1 cellular context compared by ENCODE assay signal in the genomic region with DNA sequence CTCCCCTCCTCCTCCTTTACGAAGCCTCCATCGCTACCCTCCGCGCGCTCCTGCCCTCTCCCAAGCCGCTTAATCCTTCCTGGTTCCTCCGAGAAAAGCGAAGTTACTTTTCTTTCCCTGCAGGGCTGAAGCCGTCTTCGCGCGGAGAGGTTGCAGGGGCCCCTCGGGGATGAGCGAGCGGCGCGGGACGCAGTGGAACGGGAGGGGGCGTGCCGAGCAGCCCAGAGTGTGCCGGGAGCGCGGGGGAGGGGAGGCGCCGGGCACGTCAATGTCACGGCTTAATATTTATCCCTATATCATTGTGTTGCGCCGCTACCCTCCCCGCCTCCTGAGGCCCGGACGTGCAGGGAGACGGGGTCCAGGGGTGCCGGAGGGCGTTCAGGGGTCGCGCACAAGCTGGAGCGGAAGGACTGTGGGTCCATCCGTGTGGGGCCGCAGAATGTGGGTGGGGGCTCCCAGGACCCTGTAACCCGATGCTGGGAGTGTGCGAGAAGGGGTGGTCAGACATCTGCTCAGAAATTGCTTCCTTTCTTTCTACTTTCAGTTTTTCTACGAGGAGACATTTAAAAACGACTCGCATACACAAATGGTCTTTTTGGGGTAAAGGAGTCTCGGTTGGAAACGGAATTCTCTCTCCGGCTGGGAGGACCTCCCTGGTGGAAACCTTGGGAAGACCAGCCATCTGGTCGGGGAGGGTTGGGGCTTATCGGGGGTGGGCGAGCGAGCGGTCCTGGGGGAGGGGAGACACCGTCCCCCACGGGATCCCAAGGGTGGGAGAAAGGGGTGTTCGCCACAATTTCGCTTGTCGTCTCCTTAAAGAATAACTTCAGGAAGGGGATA.
A peak's percentile ranks its signal among the peaks of the same experiment; 100 is the strongest.
TF ChIP-seq lines count a peak whose summit lies in the region.

No MANE protein-coding gene starts in this region.

TF ChIP-seq in HepG2, 621 proteins besides CTCF, POLR2A, EP300 and RAD21 (continued from another document and continues in another):
- TF ChIP-seq NFAT5 (CRISPR knock-in tag; IDR thresholded peaks at IDR 0.05) (peak; percentile 35; the same call in 1 of the 2 replicates), RELA (CRISPR knock-in tag; IDR thresholded peaks at IDR 0.05) (no peak), CERS6 (CRISPR knock-in tag; IDR thresholded peaks at IDR 0.05) (no peak), ZHX1 (CRISPR knock-in tag; IDR thresholded peaks at IDR 0.05; ENCODE audit: low read depth) (0 out of 2 replicates have a peak, but pooled peaks have one; percentile 39), NCOR1 (IDR thresholded peaks at IDR 0.05; ENCODE audit: borderline replicate concordance, low read length) (peak; percentile 17; the same call in 1 of the 2 replicates), ELF1 (CRISPR knock-in tag; IDR thresholded peaks at IDR 0.05) (peak; percentile 57), RFXAP (CRISPR knock-in tag; IDR thresholded peaks at IDR 0.05; ENCODE audit: borderline replicate concordance) (0 out of 2 replicates have a peak, but pooled peaks have one; percentile 36), ZNF121 (CRISPR knock-in tag; IDR thresholded peaks at IDR 0.05) (no peak), ATF6 (CRISPR knock-in tag; conservative IDR thresholded peaks at IDR 0.05) (no peak), ZNF724P (CRISPR knock-in tag; IDR thresholded peaks at IDR 0.05; ENCODE audit: borderline replicate concordance) (no peak), BORCS8-MEF2B (CRISPR knock-in tag; IDR thresholded peaks at IDR 0.05) (no peak), PHF8 (CRISPR knock-in tag; IDR thresholded peaks at IDR 0.05) (peak; percentile 69; the same call in 1 of the 2 replicates), PAWR (CRISPR knock-in tag; IDR thresholded peaks at IDR 0.05; ENCODE audit: borderline replicate concordance) (no peak), TARDBP (CRISPR knock-in tag; IDR thresholded peaks at IDR 0.05) (peak; percentile 46; the same call in 1 of the 2 replicates), CAMTA2 (CRISPR knock-in tag; IDR thresholded peaks at IDR 0.05; ENCODE audit: borderline replicate concordance) (no peak), DBP (CRISPR knock-in tag; IDR thresholded peaks at IDR 0.05; ENCODE audit: not compliant biosample characterization) (no peak), SOX13 (IDR thresholded peaks at IDR 0.05) (no peak; the same call in 1 of the 2 replicates), SOX13 (CRISPR knock-in tag; conservative IDR thresholded peaks at IDR 0.05 in 1 of 2, IDR thresholded peaks at IDR 0.05 in 1 of 2) (peak in 1 of 2 experiments; percentile 87; a peak in 2 of 4 replicates), ELF3 (CRISPR knock-in tag; IDR thresholded peaks at IDR 0.05) (peak; percentile 84), NFIC (IDR thresholded peaks at IDR 0.05; ENCODE audit: low read length) (no peak), ZSCAN21 (CRISPR knock-in tag; IDR thresholded peaks at IDR 0.05; ENCODE audit: borderline replicate concordance) (peak; percentile 48; the same call in 1 of the 2 replicates), ZNF224 (CRISPR knock-in tag; IDR thresholded peaks at IDR 0.05) (peak; percentile 90; the same call in 1 of the 2 replicates), ZNF589 (CRISPR knock-in tag; conservative IDR thresholded peaks at IDR 0.05) (peak; percentile 62), KMT2B (CRISPR knock-in tag; IDR thresholded peaks at IDR 0.05) (peak; percentile 84; the same call in 1 of the 2 replicates)
- TF ChIP-seq, protein P1, sequence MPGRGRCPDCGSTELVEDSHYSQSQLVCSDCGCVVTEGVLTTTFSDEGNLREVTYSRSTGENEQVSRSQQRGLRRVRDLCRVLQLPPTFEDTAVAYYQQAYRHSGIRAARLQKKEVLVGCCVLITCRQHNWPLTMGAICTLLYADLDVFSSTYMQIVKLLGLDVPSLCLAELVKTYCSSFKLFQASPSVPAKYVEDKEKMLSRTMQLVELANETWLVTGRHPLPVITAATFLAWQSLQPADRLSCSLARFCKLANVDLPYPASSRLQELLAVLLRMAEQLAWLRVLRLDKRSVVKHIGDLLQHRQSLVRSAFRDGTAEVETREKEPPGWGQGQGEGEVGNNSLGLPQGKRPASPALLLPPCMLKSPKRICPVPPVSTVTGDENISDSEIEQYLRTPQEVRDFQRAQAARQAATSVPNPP (CRISPR knock-in tag; IDR thresholded peaks at IDR 0.05): no peak
- TF ChIP-seq, protein P2, sequence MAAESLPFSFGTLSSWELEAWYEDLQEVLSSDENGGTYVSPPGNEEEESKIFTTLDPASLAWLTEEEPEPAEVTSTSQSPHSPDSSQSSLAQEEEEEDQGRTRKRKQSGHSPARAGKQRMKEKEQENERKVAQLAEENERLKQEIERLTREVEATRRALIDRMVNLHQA (CRISPR knock-in tag; IDR thresholded peaks at IDR 0.05): no peak
- TF ChIP-seq, protein P3, sequence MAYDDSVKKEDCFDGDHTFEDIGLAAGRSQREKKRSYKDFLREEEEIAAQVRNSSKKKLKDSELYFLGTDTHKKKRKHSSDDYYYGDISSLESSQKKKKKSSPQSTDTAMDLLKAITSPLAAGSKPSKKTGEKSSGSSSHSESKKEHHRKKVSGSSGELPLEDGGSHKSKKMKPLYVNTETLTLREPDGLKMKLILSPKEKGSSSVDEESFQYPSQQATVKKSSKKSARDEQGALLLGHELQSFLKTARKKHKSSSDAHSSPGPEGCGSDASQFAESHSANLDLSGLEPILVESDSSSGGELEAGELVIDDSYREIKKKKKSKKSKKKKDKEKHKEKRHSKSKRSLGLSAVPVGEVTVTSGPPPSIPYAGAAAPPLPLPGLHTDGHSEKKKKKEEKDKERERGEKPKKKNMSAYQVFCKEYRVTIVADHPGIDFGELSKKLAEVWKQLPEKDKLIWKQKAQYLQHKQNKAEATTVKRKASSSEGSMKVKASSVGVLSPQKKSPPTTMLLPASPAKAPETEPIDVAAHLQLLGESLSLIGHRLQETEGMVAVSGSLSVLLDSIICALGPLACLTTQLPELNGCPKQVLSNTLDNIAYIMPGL (CRISPR knock-in tag; IDR thresholded peaks at IDR 0.05; ENCODE audit: borderline replicate concordance in 1 of 2, low read depth in 1 of 2): peak in 1 of 2 experiments; percentile 94; a peak in 2 of 4 replicates
- TF ChIP-seq, protein P4, sequence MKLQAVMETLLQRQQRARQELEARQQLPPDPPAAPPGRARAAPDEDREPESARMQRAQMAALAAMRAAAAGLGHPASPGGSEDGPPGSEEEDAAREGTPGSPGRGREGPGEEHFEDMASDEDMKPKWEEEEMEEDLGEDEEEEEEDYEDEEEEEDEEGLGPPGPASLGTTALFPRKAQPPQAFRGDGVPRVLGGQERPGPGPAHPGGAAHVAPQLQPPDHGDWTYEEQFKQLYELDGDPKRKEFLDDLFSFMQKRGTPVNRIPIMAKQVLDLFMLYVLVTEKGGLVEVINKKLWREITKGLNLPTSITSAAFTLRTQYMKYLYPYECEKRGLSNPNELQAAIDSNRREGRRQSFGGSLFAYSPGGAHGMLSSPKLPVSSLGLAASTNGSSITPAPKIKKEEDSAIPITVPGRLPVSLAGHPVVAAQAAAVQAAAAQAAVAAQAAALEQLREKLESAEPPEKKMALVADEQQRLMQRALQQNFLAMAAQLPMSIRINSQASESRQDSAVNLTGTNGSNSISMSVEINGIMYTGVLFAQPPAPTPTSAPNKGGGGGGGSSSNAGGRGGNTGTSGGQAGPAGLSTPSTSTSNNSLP (IDR thresholded peaks at IDR 0.05; ENCODE audit: low read depth, low read length): peak; percentile 83
